Comparison of ENCODE assay signal across 15 cellular contexts in the genomic region with DNA sequence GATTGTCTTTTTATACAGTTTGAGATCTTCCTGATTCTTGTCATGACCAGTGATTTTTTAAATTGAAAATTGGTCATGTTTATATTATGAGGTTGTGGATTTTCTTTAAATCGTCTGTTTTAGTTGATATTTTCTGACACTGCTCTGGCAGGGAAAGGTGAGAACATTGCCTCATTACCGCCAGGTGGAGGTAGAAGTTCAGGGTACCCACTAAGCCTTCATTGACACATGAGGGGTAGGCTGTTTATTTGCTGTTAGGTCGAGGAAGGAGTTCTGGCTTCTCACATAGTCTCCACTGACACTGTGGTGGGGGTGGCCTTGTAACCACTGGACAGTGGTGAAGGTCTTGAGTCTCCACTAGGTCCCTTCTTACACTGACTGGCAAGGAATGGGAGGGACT.
"Had no signal": no experiment of that assay in that cellular context is flagged by ENCODE, and none has a peak within 500 bp of the region (broad histone marks: within the 10 kb centered on the region; RNA-seq: fewer than 3 reads in every experiment).

No MANE protein-coding gene starts in this region.

- H3K27ac ChIP-seq: cardiac muscle cell, esophagus muscularis mucosa, tibial artery had no signal

- H3K4me1 ChIP-seq: esophagus muscularis mucosa, tibial artery had no signal

- ATAC-seq: activated CD8-positive, alpha-beta memory T cell treated with anti-CD3 and anti-CD28 coated beads, Interleukin-2, amount 10 ng/mL, durations not matched to agents 7 days and 5 days; natural killer cell treated with Interleukin-12 subunit alpha and Interleukin-12 subunit beta and Interleukin-15 and Interleukin-18, amount 100 ng/mL, for 72 hours; stimulated activated naive B cell treated with anti-CD40 and anti-IgM and Interleukin-4, amounts not matched to agents 10 μg/mL and 1 μg/mL and 100 μg/mL, for 72 hours had no signal

- DNase-seq: activated CD4-positive, alpha-beta T cell treated with anti-CD3 and anti-CD28 coated beads, Interleukin-2, amount 50 U/mL, for 48 hours; activated CD8-positive, alpha-beta memory T cell treated with anti-CD3 and anti-CD28 coated beads, Interleukin-2, amount 10 ng/mL, durations not matched to agents 7 days and 5 days; activated naive CD4-positive, alpha-beta T cell treated with anti-CD3 and anti-CD28 coated beads, Interleukin-2, amount 50 U/mL, for 16 hours; activated T-cell treated with anti-CD3 and anti-CD28 coated beads, Interleukin-2, amount 50 U/mL, for 24 hours; hippocampal formation; kidney glomerular epithelial cell; nucleus accumbens; posterior cingulate gyrus; stimulated activated CD4-positive, alpha-beta T cell treated with anti-CD3 and anti-CD28 coated beads, Interleukin-2, amount 100 ng/mL, for 48 hours; stimulated activated naive B cell treated with anti-CD40 and anti-IgM and Interleukin-4, amounts not matched to agents 10 μg/mL and 1 μg/mL and 100 μg/mL, for 72 hours; T1000; tibial artery had no signal

- H3K27me3 ChIP-seq: cardiac muscle cell, esophagus muscularis mucosa, tibial artery had no signal

- H3K9me3 Mint-ChIP-seq: activated T-cell treated with anti-CD3 and anti-CD28 coated beads, Interleukin-2, amount 50 U/mL, for 24 hours; natural killer cell treated with Interleukin-12 subunit alpha and Interleukin-12 subunit beta and Interleukin-15 and Interleukin-18, amount 100 ng/mL, for 72 hours had no signal

- H3K4me3 ChIP-seq: cardiac muscle cell, esophagus muscularis mucosa, tibial artery had no signal

- H3K36me3 Mint-ChIP-seq: activated CD8-positive, alpha-beta memory T cell treated with anti-CD3 and anti-CD28 coated beads, Interleukin-2, amount 10 ng/mL, durations not matched to agents 7 days and 5 days; natural killer cell treated with Interleukin-12 subunit alpha and Interleukin-12 subunit beta and Interleukin-15 and Interleukin-18, amount 100 ng/mL, for 72 hours; stimulated activated naive B cell treated with anti-CD40 and anti-IgM and Interleukin-4, amounts not matched to agents 10 μg/mL and 1 μg/mL and 100 μg/mL, for 72 hours had no signal

- H3K36me3 ChIP-seq: cardiac muscle cell, esophagus muscularis mucosa, tibial artery had no signal

- H3K27ac Mint-ChIP-seq: activated CD8-positive, alpha-beta memory T cell treated with anti-CD3 and anti-CD28 coated beads, Interleukin-2, amount 10 ng/mL, durations not matched to agents 7 days and 5 days; activated T-cell treated with anti-CD3 and anti-CD28 coated beads, Interleukin-2, amount 50 U/mL, for 24 hours; natural killer cell treated with Interleukin-12 subunit alpha and Interleukin-12 subunit beta and Interleukin-15 and Interleukin-18, amount 100 ng/mL, for 72 hours; stimulated activated naive B cell treated with anti-CD40 and anti-IgM and Interleukin-4, amounts not matched to agents 10 μg/mL and 1 μg/mL and 100 μg/mL, for 72 hours had no signal

- H3K4me1 Mint-ChIP-seq: activated CD8-positive, alpha-beta memory T cell treated with anti-CD3 and anti-CD28 coated beads, Interleukin-2, amount 10 ng/mL, durations not matched to agents 7 days and 5 days; stimulated activated naive B cell treated with anti-CD40 and anti-IgM and Interleukin-4, amounts not matched to agents 10 μg/mL and 1 μg/mL and 100 μg/mL, for 72 hours had no signal

- H3K4me3 Mint-ChIP-seq: activated CD8-positive, alpha-beta memory T cell treated with anti-CD3 and anti-CD28 coated beads, Interleukin-2, amount 10 ng/mL, durations not matched to agents 7 days and 5 days; activated T-cell treated with anti-CD3 and anti-CD28 coated beads, Interleukin-2, amount 50 U/mL, for 24 hours; natural killer cell treated with Interleukin-12 subunit alpha and Interleukin-12 subunit beta and Interleukin-15 and Interleukin-18, amount 100 ng/mL, for 72 hours; stimulated activated naive B cell treated with anti-CD40 and anti-IgM and Interleukin-4, amounts not matched to agents 10 μg/mL and 1 μg/mL and 100 μg/mL, for 72 hours had no signal
